Comparison of ENCODE assay signal across 8 cellular contexts in the genomic region with DNA sequence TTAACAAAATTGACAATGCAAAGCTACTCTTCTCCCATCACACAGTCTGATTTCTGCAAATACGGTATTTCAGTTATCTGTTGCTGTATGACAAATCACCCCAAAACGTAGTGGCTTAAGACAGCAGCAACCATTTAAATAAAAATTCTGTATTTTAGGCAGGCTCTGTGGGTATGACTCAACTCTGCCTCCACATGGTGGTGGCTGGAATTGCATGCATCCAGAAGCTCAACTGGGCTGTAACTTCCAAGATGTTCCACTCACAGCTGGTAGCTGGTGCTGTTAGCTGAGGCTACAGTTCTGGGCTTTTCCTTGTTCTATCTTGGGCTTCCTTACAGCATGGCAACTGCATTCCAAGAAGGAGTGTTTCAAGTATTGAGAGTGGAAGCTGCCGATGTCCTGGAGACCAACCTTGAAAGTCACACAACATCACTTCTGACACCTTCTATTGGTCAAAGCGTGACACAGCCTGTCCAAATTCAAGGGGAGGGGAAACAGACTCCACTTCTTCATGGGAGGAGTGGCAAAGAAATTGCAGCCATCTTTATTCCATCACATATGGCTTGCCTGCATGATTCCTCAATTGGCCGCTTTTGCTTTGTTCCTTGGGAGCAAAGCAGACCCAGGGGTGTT. TPM values are rescaled to one million over a fixed set of nuclear protein-coding genes. Genes with fewer than 3 reads are reported as not detected.
DNase-seq lines count a peak whose midpoint lies in the region; ATAC-seq and TF ChIP-seq lines count a peak whose summit lies in the region.

No MANE protein-coding gene starts in this region.

- no peaks in the 10 kb centered on the region for H3K4me1 ChIP-seq in CD8-positive, alpha-beta T cell (ENCODE audit: insufficient read depth, low read length)
- no peaks in the 10 kb centered on the region for H3K4me1 ChIP-seq in parathyroid adenoma

- POLR2A ChIA-PET in CD8-positive, alpha-beta T cell (lab: Charles Lee), result interaction anchor here (0.6 to 1.0 kb wide), 6 partner anchors 11 to 176 kb away, joined by 3 to 4 read pairs (median 4); no protein-coding TSS in a partner anchor

- peak; percentile 95 for TF ChIP-seq CTCF in CD8-positive, alpha-beta T cell (IDR thresholded peaks at IDR 0.05)
- TF ChIP-seq CTCF in parathyroid adenoma (IDR thresholded peaks at IDR 0.05), result peak; percentile 64

- H2AFZ ChIP-seq in parathyroid adenoma, result peak overlapping the region; percentile 25

- H3K4me3 ChIP-seq in CD8-positive, alpha-beta T cell (ENCODE audit: low read depth, low read length), result no peak overlapping the region
- H3K4me3 ChIP-seq in parathyroid adenoma (ENCODE audit: low read depth, low read length), result no peak overlapping the region

- peaks cover 8% of the 10 kb centered on the region for H3K9me3 Mint-ChIP-seq in CD8-positive, alpha-beta T cell
- H3K9me3 Mint-ChIP-seq in activated CD4-positive, alpha-beta T cell treated with anti-CD3 and anti-CD28 coated beads, Interleukin-2, amount 10 ng/mL, durations not matched to agents 24 days and 14 days, result peaks cover 5% of the 10 kb centered on the region
- peaks cover 4 to 5% of the 10 kb centered on the region in 2 donors for H3K9me3 Mint-ChIP-seq in stimulated activated naive B cell treated with anti-CD40 and anti-IgM and Interleukin-4, amounts not matched to agents 10 μg/mL and 1 μg/mL and 100 μg/mL, for 72 hours

- H3K4me3 Mint-ChIP-seq in CD8-positive, alpha-beta T cell, result no peak overlapping the region
- H3K4me3 Mint-ChIP-seq in activated CD4-positive, alpha-beta T cell treated with anti-CD3 and anti-CD28 coated beads, Interleukin-2, amount 10 ng/mL, durations not matched to agents 24 days and 14 days, result no peak overlapping the region
- no peak overlapping the region for H3K4me3 Mint-ChIP-seq in stimulated activated naive B cell treated with anti-CD40 and anti-IgM and Interleukin-4, amounts not matched to agents 10 μg/mL and 1 μg/mL and 100 μg/mL, for 72 hours

- CTCF ChIA-PET in CD8-positive, alpha-beta T cell (lab: Charles Lee), result interaction anchor here (0.6 to 4.8 kb wide), 47 partner anchors 9 to 314 kb away, joined by 3 to 71 read pairs (median 4); a partner anchor contains a TSS

- DNase-seq in CD8-positive, alpha-beta T cell, result peak; percentile 31 to 78 (median 53)
- peak; percentile 66 for DNase-seq in Kasumi-1 (lab: John Stamatoyannopoulos, UW)
- DNase-seq in activated CD4-positive, alpha-beta T cell treated with anti-CD3 and anti-CD28 coated beads, Interleukin-2, amount 10 ng/mL, durations not matched to agents 24 days and 14 days, result peak; percentile 88
- DNase-seq in effector CD8-positive, alpha-beta T cell (lab: John Stamatoyannopoulos, UW), result peak; percentile 39
- DNase-seq in stimulated activated naive B cell treated with anti-CD40 and anti-IgM and Interleukin-4, amounts not matched to agents 10 μg/mL and 1 μg/mL and 100 μg/mL, for 72 hours, result no peak
- DNase-seq in amygdala (lab: John Stamatoyannopoulos, UW), result no peak
- no peak for DNase-seq in Right ventricle myocardium inferior (ENCODE audit: missing footprints)

- no peak overlapping the region for H3K27ac ChIP-seq in CD8-positive, alpha-beta T cell (ENCODE audit: low read depth, low read length)
- no peak overlapping the region for H3K27ac ChIP-seq in parathyroid adenoma

- peaks cover 2% of the 10 kb centered on the region for H3K27me3 Mint-ChIP-seq in CD8-positive, alpha-beta T cell (ENCODE audit: low read depth)
- peaks cover 12% of the 10 kb centered on the region for H3K27me3 Mint-ChIP-seq in activated CD4-positive, alpha-beta T cell treated with anti-CD3 and anti-CD28 coated beads, Interleukin-2, amount 10 ng/mL, durations not matched to agents 24 days and 14 days
- H3K27me3 Mint-ChIP-seq in stimulated activated naive B cell treated with anti-CD40 and anti-IgM and Interleukin-4, amounts not matched to agents 10 μg/mL and 1 μg/mL and 100 μg/mL, for 72 hours, result peaks cover 6 to 7% of the 10 kb centered on the region in 2 donors

- peaks cover 4% of the 10 kb centered on the region for H3K4me1 Mint-ChIP-seq in CD8-positive, alpha-beta T cell (ENCODE audit: low read depth)
- no peaks in the 10 kb centered on the region for H3K4me1 Mint-ChIP-seq in activated CD4-positive, alpha-beta T cell treated with anti-CD3 and anti-CD28 coated beads, Interleukin-2, amount 10 ng/mL, durations not matched to agents 24 days and 14 days
- no peaks in the 10 kb centered on the region for H3K4me1 Mint-ChIP-seq in stimulated activated naive B cell treated with anti-CD40 and anti-IgM and Interleukin-4, amounts not matched to agents 10 μg/mL and 1 μg/mL and 100 μg/mL, for 72 hours

- H3K36me3 ChIP-seq in CD8-positive, alpha-beta T cell (ENCODE audit: insufficient read depth, low read length), result no peaks in the 10 kb centered on the region
- H3K36me3 ChIP-seq in parathyroid adenoma (ENCODE audit: control insufficient read depth, insufficient read depth, low read length), result no peaks in the 10 kb centered on the region

- ATAC-seq in CD8-positive, alpha-beta T cell, result peak; percentile 86
- no peak for ATAC-seq in stimulated activated naive B cell treated with anti-CD40 and anti-IgM and Interleukin-4, amounts not matched to agents 10 μg/mL and 1 μg/mL and 100 μg/mL, for 72 hours (replicated peaks)
- ATAC-seq in Right ventricle myocardium inferior, result no peak

- H3K27me3 ChIP-seq in CD8-positive, alpha-beta T cell (ENCODE audit: insufficient read depth, low read length), result no peaks in the 10 kb centered on the region
- no peaks in the 10 kb centered on the region for H3K27me3 ChIP-seq in parathyroid adenoma (ENCODE audit: control insufficient read depth, insufficient read depth, low read length)

- H3K9ac ChIP-seq in parathyroid adenoma, result no peak overlapping the region

- H3K4me2 ChIP-seq in parathyroid adenoma (ENCODE audit: low read length), result no peak overlapping the region

- no peaks in the 10 kb centered on the region for H3K79me2 ChIP-seq in parathyroid adenoma

- no peak overlapping the region for H3K27ac Mint-ChIP-seq in CD8-positive, alpha-beta T cell
- H3K27ac Mint-ChIP-seq in activated CD4-positive, alpha-beta T cell treated with anti-CD3 and anti-CD28 coated beads, Interleukin-2, amount 10 ng/mL, durations not matched to agents 24 days and 14 days, result no peak overlapping the region
- no peak overlapping the region for H3K27ac Mint-ChIP-seq in stimulated activated naive B cell treated with anti-CD40 and anti-IgM and Interleukin-4, amounts not matched to agents 10 μg/mL and 1 μg/mL and 100 μg/mL, for 72 hours

- H3K36me3 Mint-ChIP-seq in CD8-positive, alpha-beta T cell, result peaks cover 3% of the 10 kb centered on the region
- H3K36me3 Mint-ChIP-seq in activated CD4-positive, alpha-beta T cell treated with anti-CD3 and anti-CD28 coated beads, Interleukin-2, amount 10 ng/mL, durations not matched to agents 24 days and 14 days (ENCODE audit: low read depth), result peaks cover 3% of the 10 kb centered on the region
- peaks cover 0 to 8% of the 10 kb centered on the region in 2 donors for H3K36me3 Mint-ChIP-seq in stimulated activated naive B cell treated with anti-CD40 and anti-IgM and Interleukin-4, amounts not matched to agents 10 μg/mL and 1 μg/mL and 100 μg/mL, for 72 hours

- intact Hi-C loops in CD8-positive, alpha-beta T cell (cut with DNase I, micrococcal nuclease), result loop anchor here (1.0 to 2.0 kb wide), 6 partner anchors 29 to 258 kb away; a partner anchor contains a TSS
- intact Hi-C loops in activated CD4-positive, alpha-beta T cell treated with anti-CD3 and anti-CD28 coated beads, Interleukin-2, amount 10 ng/mL, durations not matched to agents 24 days and 14 days (cut with micrococcal nuclease), result loop anchor here (1.0 kb wide), 1 partner anchor 29 kb away; no protein-coding TSS in a partner anchor
- intact Hi-C loops in Right ventricle myocardium inferior (cut with DNase I), result no loop called here

- peaks cover 4% of the 10 kb centered on the region for H3K9me3 ChIP-seq in CD8-positive, alpha-beta T cell (ENCODE audit: low read length)
- H3K9me3 ChIP-seq in parathyroid adenoma (ENCODE audit: control insufficient read depth, low read length), result no peaks in the 10 kb centered on the region

RNA-seq across cellular contexts. Expression of a gene that starts 39.7 kb away (rescaled TPM):
- total RNA-seq in CD8-positive, alpha-beta T cell, result not detected
- not detected in 2 replicates for total RNA-seq in activated CD4-positive, alpha-beta T cell treated with anti-CD3 and anti-CD28 coated beads, Interleukin-2, amount 10 ng/mL, durations not matched to agents 24 days and 14 days
- not detected for total RNA-seq in Right ventricle myocardium inferior

RNA-seq across cellular contexts. Expression of a gene that starts 55.5 kb away (rescaled TPM):
- not detected for total RNA-seq in CD8-positive, alpha-beta T cell
- total RNA-seq in activated CD4-positive, alpha-beta T cell treated with anti-CD3 and anti-CD28 coated beads, Interleukin-2, amount 10 ng/mL, durations not matched to agents 24 days and 14 days, result 1.7 and 2.2 TPM in 2 replicates
- 32.2 TPM for total RNA-seq in Right ventricle myocardium inferior

Comparison
In these comparisons a context has a peak if more than half of its experiments do, and no peak if none do; other contexts are left out.
1. DNase-seq: peak in CD8-positive, alpha-beta T cell (7 of 7), Kasumi-1 (2 of 2), activated CD4-positive, alpha-beta T cell treated with anti-CD3 and anti-CD28 coated beads, Interleukin-2, amount 10 ng/mL, durations not matched to agents 24 days and 14 days (single experiment) and effector CD8-positive, alpha-beta T cell (single experiment); none in stimulated activated naive B cell treated with anti-CD40 and anti-IgM and Interleukin-4, amounts not matched to agents 10 μg/mL and 1 μg/mL and 100 μg/mL, for 72 hours (single experiment), amygdala (0 of 56) and Right ventricle myocardium inferior (single experiment).
2. RNA of a gene that starts 55.5 kb away (total RNA-seq): 32.2 TPM in Right ventricle myocardium inferior (single experiment); 1.7 to 2.2 TPM in activated CD4-positive, alpha-beta T cell treated with anti-CD3 and anti-CD28 coated beads, Interleukin-2, amount 10 ng/mL, durations not matched to agents 24 days and 14 days and not detected in CD8-positive, alpha-beta T cell; every median in the first group is over 10 times any median in the second.